Comparison of ENCODE assay signal across 11 cellular contexts in the genomic region with DNA sequence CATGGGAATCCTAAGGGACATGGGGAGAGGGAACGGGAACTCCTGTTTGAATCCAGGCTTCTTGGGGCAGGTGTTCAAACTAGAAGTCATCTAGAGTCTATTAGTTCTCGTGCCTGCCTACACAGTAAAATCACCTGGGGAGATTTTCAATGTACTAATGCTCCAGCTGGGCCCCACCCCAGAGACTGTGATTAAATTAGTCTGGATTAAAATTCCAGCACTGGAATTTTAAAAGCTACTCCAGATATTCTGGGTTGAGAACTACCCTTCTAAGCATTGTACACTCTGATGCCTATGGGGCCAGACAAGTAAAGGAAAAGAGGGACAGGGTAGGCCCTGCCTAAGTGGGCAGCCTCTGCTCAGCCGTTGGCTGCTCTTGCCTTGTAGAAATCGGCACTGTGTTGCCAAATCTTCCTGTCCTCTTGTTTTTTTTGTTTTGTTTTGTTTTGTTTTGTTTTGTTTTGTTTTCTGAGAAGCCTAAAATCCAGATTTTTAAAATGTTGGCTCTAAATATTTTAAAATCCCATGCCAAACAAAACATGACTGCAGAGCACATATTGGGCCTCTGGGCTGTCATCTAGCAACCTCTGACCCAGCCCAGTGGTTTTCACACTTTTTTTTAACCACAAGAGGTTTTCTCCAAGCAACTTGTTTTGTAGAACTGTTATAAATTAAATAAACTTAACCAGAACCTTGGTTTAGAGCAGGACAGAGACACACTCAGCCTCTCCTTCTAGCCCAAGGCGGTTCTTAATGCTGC. TPM values are rescaled to one million over a fixed set of nuclear protein-coding genes. Genes with fewer than 3 reads are reported as not detected.
DNase-seq lines count a peak whose midpoint lies in the region; ATAC-seq and FAIRE-seq lines count a peak whose summit lies in the region.
"Had no signal": no experiment of that assay in that cellular context is flagged by ENCODE, and none has a peak within 500 bp of the region (broad histone marks: within the 10 kb centered on the region; RNA-seq: fewer than 3 reads in every experiment).

No MANE protein-coding gene starts in this region.

- H3K4me1 Mint-ChIP-seq in activated naive CD4-positive, alpha-beta T cell treated with anti-CD3 and anti-CD28 coated beads, Interleukin-2, amount 10 ng/mL, durations not matched to agents 7 days and 5 days, result peaks cover 20% of the 10 kb centered on the region
- peaks cover 2 to 17% (median 3%) of the 10 kb centered on the region in 3 donors for H3K4me1 Mint-ChIP-seq in IgD-negative memory B cell
- H3K4me1 Mint-ChIP-seq in stimulated activated effector memory CD8-positive, alpha-beta T cell treated with anti-CD3 and anti-CD28 coated beads, Interleukin-12 subunit alpha, Interleukin-12 subunit beta, amount 100 ng/mL, for 72 hours, result peaks cover 82% of the 10 kb centered on the region

- ATAC-seq in activated naive CD4-positive, alpha-beta T cell treated with anti-CD3 and anti-CD28 coated beads, Interleukin-2, amount 50 U/mL, for 72 hours, result no peak
- peak; percentile 87 for ATAC-seq in stimulated activated effector memory CD8-positive, alpha-beta T cell treated with anti-CD3 and anti-CD28 coated beads, Interleukin-12 subunit alpha, Interleukin-12 subunit beta, amount 100 ng/mL, for 72 hours
- no peak for ATAC-seq in HG02571 (IDR thresholded peaks at IDR 0.05; ENCODE audit: unreplicated experiment)
- ATAC-seq: WTC11 had no signal

- H3K9me3 Mint-ChIP-seq in activated naive CD4-positive, alpha-beta T cell treated with anti-CD3 and anti-CD28 coated beads, Interleukin-2, amount 10 ng/mL, durations not matched to agents 7 days and 5 days, result no peaks in the 10 kb centered on the region
- H3K9me3 Mint-ChIP-seq in activated naive CD4-positive, alpha-beta T cell treated with anti-CD3 and anti-CD28 coated beads, Interleukin-2, amount 50 U/mL, for 72 hours, result no peaks in the 10 kb centered on the region
- H3K9me3 Mint-ChIP-seq in IgD-negative memory B cell, result no peaks in the 10 kb centered on the region
- no peaks in the 10 kb centered on the region for H3K9me3 Mint-ChIP-seq in stimulated activated effector memory CD8-positive, alpha-beta T cell treated with anti-CD3 and anti-CD28 coated beads, Interleukin-12 subunit alpha, Interleukin-12 subunit beta, amount 100 ng/mL, for 72 hours
- H3K9me3 Mint-ChIP-seq: WTC11 had no signal

- no peak for DNase-seq in activated naive CD4-positive, alpha-beta T cell treated with anti-CD3 and anti-CD28 coated beads, Interleukin-2, amount 10 ng/mL, durations not matched to agents 7 days and 5 days
- no peak for DNase-seq in activated naive CD4-positive, alpha-beta T cell treated with anti-CD3 and anti-CD28 coated beads, Interleukin-2, amount 50 U/mL, for 72 hours (ENCODE audit: low spot score in 2 of 2)
- DNase-seq in stimulated activated effector memory CD8-positive, alpha-beta T cell treated with anti-CD3 and anti-CD28 coated beads, Interleukin-12 subunit alpha, Interleukin-12 subunit beta, amount 100 ng/mL, for 72 hours (ENCODE audit: low spot score in 2 of 2), result no peak
- DNase-seq in germinal center (ENCODE audit: low spot score), result no peak
- DNase-seq in GM03348 (ENCODE audit: low spot score), result no peak
- DNase-seq: dorsolateral prefrontal cortex, NCI-H2227 treated with DMSO at 0.1 percent for 48 hours had no signal

- peaks cover 18% of the 10 kb centered on the region for H3K27me3 Mint-ChIP-seq in activated naive CD4-positive, alpha-beta T cell treated with anti-CD3 and anti-CD28 coated beads, Interleukin-2, amount 10 ng/mL, durations not matched to agents 7 days and 5 days
- H3K27me3 Mint-ChIP-seq in IgD-negative memory B cell, result peaks cover 2% of the 10 kb centered on the region

- peak overlapping the region; percentile 77 for H3K27ac Mint-ChIP-seq in activated naive CD4-positive, alpha-beta T cell treated with anti-CD3 and anti-CD28 coated beads, Interleukin-2, amount 10 ng/mL, durations not matched to agents 7 days and 5 days
- no peak overlapping the region for H3K27ac Mint-ChIP-seq in activated naive CD4-positive, alpha-beta T cell treated with anti-CD3 and anti-CD28 coated beads, Interleukin-2, amount 50 U/mL, for 72 hours
- H3K27ac Mint-ChIP-seq in IgD-negative memory B cell, result peak overlapping the region in 2 of 3 donors; percentile 28 to 62
- peak overlapping the region; percentile 81 for H3K27ac Mint-ChIP-seq in stimulated activated effector memory CD8-positive, alpha-beta T cell treated with anti-CD3 and anti-CD28 coated beads, Interleukin-12 subunit alpha, Interleukin-12 subunit beta, amount 100 ng/mL, for 72 hours
- H3K27ac Mint-ChIP-seq: WTC11 had no signal

- CTCF ChIA-PET in activated naive CD4-positive, alpha-beta T cell treated with anti-CD3 and anti-CD28 coated beads, Interleukin-2, amount 10 ng/mL, durations not matched to agents 7 days and 5 days (lab: Charles Lee), result no interaction called here

- FAIRE-seq in endometrium (lab: Jason Lieb, UNC), result peak; percentile 92

- no peak overlapping the region for H3K4me3 Mint-ChIP-seq in activated naive CD4-positive, alpha-beta T cell treated with anti-CD3 and anti-CD28 coated beads, Interleukin-2, amount 10 ng/mL, durations not matched to agents 7 days and 5 days
- no peak overlapping the region for H3K4me3 Mint-ChIP-seq in IgD-negative memory B cell
- peak overlapping the region; percentile 31 for H3K4me3 Mint-ChIP-seq in stimulated activated effector memory CD8-positive, alpha-beta T cell treated with anti-CD3 and anti-CD28 coated beads, Interleukin-12 subunit alpha, Interleukin-12 subunit beta, amount 100 ng/mL, for 72 hours
- H3K4me3 Mint-ChIP-seq: WTC11 had no signal

- H3K36me3 Mint-ChIP-seq in activated naive CD4-positive, alpha-beta T cell treated with anti-CD3 and anti-CD28 coated beads, Interleukin-2, amount 10 ng/mL, durations not matched to agents 7 days and 5 days, result peaks cover 2% of the 10 kb centered on the region
- no peaks in the 10 kb centered on the region for H3K36me3 Mint-ChIP-seq in activated naive CD4-positive, alpha-beta T cell treated with anti-CD3 and anti-CD28 coated beads, Interleukin-2, amount 50 U/mL, for 72 hours
- peaks cover 7% of the 10 kb centered on the region for H3K36me3 Mint-ChIP-seq in IgD-negative memory B cell
- H3K36me3 Mint-ChIP-seq in stimulated activated effector memory CD8-positive, alpha-beta T cell treated with anti-CD3 and anti-CD28 coated beads, Interleukin-12 subunit alpha, Interleukin-12 subunit beta, amount 100 ng/mL, for 72 hours, result no peaks in the 10 kb centered on the region
- H3K36me3 Mint-ChIP-seq: WTC11 had no signal

RNA-seq across cellular contexts. Expression of a gene that starts 29.0 kb away (rescaled TPM):
- total RNA-seq in activated naive CD4-positive, alpha-beta T cell treated with anti-CD3 and anti-CD28 coated beads, Interleukin-2, amount 50 U/mL, for 72 hours, result 1 to 10 TPM in 1 of 2 donors, under 1 TPM in 1; 0.29 to 1.1 TPM
- polyA plus RNA-seq in IgD-negative memory B cell, result 9.1 TPM

Comparison
In these comparisons a context has a peak if more than half of its experiments do, and no peak if none do; other contexts are left out.
1. H3K27ac Mint-ChIP-seq: peak in activated naive CD4-positive, alpha-beta T cell treated with anti-CD3 and anti-CD28 coated beads, Interleukin-2, amount 10 ng/mL, durations not matched to agents 7 days and 5 days (single experiment), IgD-negative memory B cell (2 of 3) and stimulated activated effector memory CD8-positive, alpha-beta T cell treated with anti-CD3 and anti-CD28 coated beads, Interleukin-12 subunit alpha, Interleukin-12 subunit beta, amount 100 ng/mL, for 72 hours (single experiment); none in activated naive CD4-positive, alpha-beta T cell treated with anti-CD3 and anti-CD28 coated beads, Interleukin-2, amount 50 U/mL, for 72 hours (0 of 2).